In genomic region chr2:58187022-58187421, GRCh38 we compare ENCODE assay signal across 4 cellular contexts. TPM values are rescaled to one million over a fixed set of nuclear protein-coding genes. Genes with fewer than 3 reads are reported as not detected.
A peak's percentile ranks its signal among the peaks of the same experiment; 100 is the strongest.
DNase-seq lines count a peak whose midpoint lies in the region; ATAC-seq, FAIRE-seq and TF ChIP-seq lines count a peak whose summit lies in the region.
"Not testable (repeated sequence)": the region's sequence is repeated elsewhere in the genome, so short reads cannot be mapped to it uniquely, and the experiment has no call there.

No MANE protein-coding gene starts in this region.

- not testable (repeated sequence) for TF ChIP-seq CTCF in HEK293 (tag by site-specific recombination; IDR thresholded peaks at IDR 0.05); GM12878 (IDR thresholded peaks at IDR 0.05 in 2 of 3, conservative IDR thresholded peaks at IDR 0.05 in 1 of 3; ENCODE audit: control insufficient read depth in 2 of 3, extremely low read depth in 1 of 3, insufficient read depth in 1 of 3, low read depth in 3 of 3, low read length in 3 of 3); K562 (IDR thresholded peaks at IDR 0.05 in 2 of 3, conservative IDR thresholded peaks at IDR 0.05 in 1 of 3; ENCODE audit: insufficient read depth in 2 of 3, low read depth in 1 of 3, low read length in 3 of 3); H1 (IDR thresholded peaks at IDR 0.05; ENCODE audit: control extremely low read depth in 1 of 3, insufficient read depth in 1 of 3, low read depth in 1 of 3, low read length in 3 of 3)

- intact Hi-C loops in GM12878 (cut with micrococcal nuclease; ENCODE audit: unreplicated experiment); K562 (cut with micrococcal nuclease): not testable (repeated sequence)

- H4K5ac ChIP-seq in H1 (ENCODE audit: insufficient read length, low read depth, low read length): not testable (repeated sequence)

- not testable (repeated sequence) for H3K4me3 ChIP-seq in HEK293 (ENCODE audit: low read depth, low read length); GM12878; K562; H1 (ENCODE audit: extremely low read depth in 1 of 4, insufficient read depth in 2 of 4, low read depth in 3 of 4, low read length in 4 of 4)

- H3K79me2 ChIP-seq in GM12878 (ENCODE audit: control insufficient read depth, insufficient read depth, low read length); K562 (ENCODE audit: control insufficient read depth, insufficient read depth, low read length); H1 (ENCODE audit: control insufficient read depth in 1 of 2, insufficient read depth in 2 of 2, low read length in 2 of 2): not testable (repeated sequence)

- BruUV-seq in GM12878 (replicated peaks; lab: Mats Ljungman, UMichigan); K562 (replicated peaks; lab: Mats Ljungman, UMichigan): not testable (repeated sequence)

- peak; percentile 7 for FAIRE-seq in GM12878 (lab: Jason Lieb, UNC)
- not testable (repeated sequence) for FAIRE-seq in K562 (lab: Jason Lieb, UNC); H1 (lab: Jason Lieb, UNC)

- H3K23ac ChIP-seq in H1 (ENCODE audit: insufficient read length): not testable (repeated sequence)

- not testable (repeated sequence) for TF ChIP-seq RAD21 in GM12878 (IDR thresholded peaks at IDR 0.05; ENCODE audit: insufficient read depth, low read depth, low read length); K562 (CRISPR knock-in tag; conservative IDR thresholded peaks at IDR 0.05 in 1 of 2, IDR thresholded peaks at IDR 0.05 in 1 of 2); H1 (IDR thresholded peaks at IDR 0.05 in 1 of 2, conservative IDR thresholded peaks at IDR 0.05 in 1 of 2; ENCODE audit: low read depth in 2 of 2, low read length in 2 of 2)

- TF ChIP-seq EP300 in GM12878 (IDR thresholded peaks at IDR 0.05; ENCODE audit: borderline replicate concordance in 1 of 2, control insufficient read depth in 1 of 2, low read depth in 2 of 2, low read length in 2 of 2); K562 (IDR thresholded peaks at IDR 0.05; ENCODE audit: low read length); H1 (IDR thresholded peaks at IDR 0.05; ENCODE audit: borderline replicate concordance in 1 of 2, low read depth in 2 of 2, low read length in 2 of 2): not testable (repeated sequence)

- not testable (repeated sequence) for H3K79me1 ChIP-seq in H1 (ENCODE audit: low read depth, low read length)

- H3K27me3 ChIP-seq in GM12878 (replicated peaks in 1 of 2; ENCODE audit: control insufficient read depth in 2 of 2, insufficient read depth in 2 of 2, low read length in 1 of 2); K562 (ENCODE audit: control insufficient read depth in 2 of 2, insufficient read depth in 2 of 2, low read length in 2 of 2); H1 (replicated peaks in 1 of 4; ENCODE audit: control insufficient read depth in 3 of 4, extremely low read depth in 1 of 4, insufficient read depth in 3 of 4, low read length in 3 of 4): not testable (repeated sequence)

- not testable (repeated sequence) for H2AK5ac ChIP-seq in H1 (ENCODE audit: low read depth, low read length)

- not testable (repeated sequence) for H3K56ac ChIP-seq in H1 (replicated peaks; ENCODE audit: insufficient read length, low read depth, low read length)

- ATAC-seq in GM12878, K562: not testable (repeated sequence)

- H3K9me3 ChIP-seq in HEK293 (ENCODE audit: control insufficient read depth, insufficient read depth, low read depth, low read length); GM12878 (replicated peaks; ENCODE audit: control insufficient read depth, insufficient read depth, low read length); K562 (replicated peaks; ENCODE audit: control insufficient read depth, insufficient read depth, low read depth, low read length); H1 (ENCODE audit: insufficient read depth in 2 of 2, low read depth in 1 of 2, low read length in 1 of 2): not testable (repeated sequence)

- H4K8ac ChIP-seq in H1 (ENCODE audit: extremely low read depth, insufficient read depth, low read length): not testable (repeated sequence)

- not testable (repeated sequence) for H3K14ac ChIP-seq in H1 (ENCODE audit: insufficient read length)

- SMC1A ChIA-PET in GM12878 (lab: Charles Lee; ENCODE audit: uncharacterized antibody, unreplicated experiment): interaction anchor here (0.6 to 1.2 kb wide), 3 partner anchors 13 to 49 kb away, joined by 3 to 6 read pairs (median 4); no protein-coding TSS in a partner anchor

- in situ Hi-C loops in GM12878 (cut with MboI); K562 (cut with MboI): not testable (repeated sequence)

- H3K23me2 ChIP-seq in H1 (ENCODE audit: low read depth, low read length): not testable (repeated sequence)

- H3K36me3 ChIP-seq in HEK293 (ENCODE audit: control insufficient read depth in 2 of 2, insufficient read depth in 1 of 2, low read length in 2 of 2) (peaks cover 0 to 22% of the 10 kb centered on the region in 2 experiments; a peak in 2 of 3 replicates), K562 (ENCODE audit: control insufficient read depth, insufficient read depth, low read length) (peaks cover 18% of the 10 kb centered on the region; the same call in 2 of the 3 replicates), H1 (ENCODE audit: control insufficient read depth in 2 of 4, insufficient read depth in 4 of 4, low read length in 3 of 4) (peaks cover 0 to 22% (median 8%) of the 10 kb centered on the region in 4 experiments; a peak in 6 of 8 replicates)
- not testable (repeated sequence) for H3K36me3 ChIP-seq in GM12878 (ENCODE audit: control insufficient read depth in 2 of 2, insufficient read depth in 2 of 2, low read length in 1 of 2)

- H2BK120ac ChIP-seq in H1 (replicated peaks; ENCODE audit: low read depth, low read length): not testable (repeated sequence)

- H3K9ac ChIP-seq in GM12878 (ENCODE audit: control insufficient read depth, insufficient read depth, low read length); K562 (ENCODE audit: insufficient read depth in 1 of 2, low read depth in 2 of 2, low read length in 2 of 2); H1 (replicated peaks in 1 of 4; ENCODE audit: extremely low read depth in 1 of 4, low read depth in 3 of 4, low read length in 3 of 4): not testable (repeated sequence)

- H3K27ac ChIP-seq in HEK293 (ENCODE audit: extremely low read depth, low read depth, low read length); GM12878 (ENCODE audit: control insufficient read depth, insufficient read depth); K562 (ENCODE audit: extremely low read depth, low read depth, low read length); H1 (ENCODE audit: low read depth, low read length): not testable (repeated sequence)

- H3K9me1 ChIP-seq in K562 (ENCODE audit: control insufficient read depth, insufficient read depth, low read length): not testable (repeated sequence)

- not testable (repeated sequence) for H2BK5ac ChIP-seq in H1 (ENCODE audit: low read depth, low read length)

- RAD21 ChIA-PET in GM12878 (lab: Charles Lee; ENCODE audit: unreplicated experiment): not testable (repeated sequence)

- not testable (repeated sequence) for H3K4ac ChIP-seq in H1 (replicated peaks; ENCODE audit: insufficient read length, low read depth, low read length)

- not testable (repeated sequence) for H3K18ac ChIP-seq in H1 (ENCODE audit: extremely low read depth, low read length)

- not testable (repeated sequence) for DNase-seq in GM12878 (ENCODE audit: low read depth, low spot score); K562 (ENCODE audit: extremely low read depth in 1 of 4, low spot score in 3 of 4); H1 (ENCODE audit: low read depth in 1 of 2, low spot score in 2 of 2)

- H2BK20ac ChIP-seq in H1 (ENCODE audit: low read length): not testable (repeated sequence)

- H3K4me2 ChIP-seq in GM12878 (ENCODE audit: control insufficient read depth, insufficient read depth); K562 (ENCODE audit: insufficient read depth, low read length); H1 (ENCODE audit: insufficient read depth in 1 of 2, low read depth in 2 of 2, low read length in 2 of 2): not testable (repeated sequence)

- H4K91ac ChIP-seq in H1 (replicated peaks; ENCODE audit: insufficient read length, low read length): not testable (repeated sequence)

- TF ChIP-seq POLR2A in GM12878 (IDR thresholded peaks at IDR 0.05; ENCODE audit: low read depth, low read length); K562 (conservative IDR thresholded peaks at IDR 0.05); H1 (IDR thresholded peaks at IDR 0.05; ENCODE audit: control extremely low read depth in 1 of 2, low read depth in 2 of 2, low read length in 2 of 2): not testable (repeated sequence)

- not testable (repeated sequence) for H4K20me1 ChIP-seq in GM12878 (ENCODE audit: control insufficient read depth, insufficient read depth); K562 (replicated peaks; ENCODE audit: control insufficient read depth, insufficient read depth, low read length); H1 (replicated peaks in 1 of 2; ENCODE audit: control insufficient read depth in 1 of 2, insufficient read depth in 2 of 2, low read length in 2 of 2)

- not testable (repeated sequence) for H2BK12ac ChIP-seq in H1 (ENCODE audit: low read depth, low read length)

- not testable (repeated sequence) for H2BK15ac ChIP-seq in H1 (ENCODE audit: low read length)

- H2AFZ ChIP-seq in GM12878 (ENCODE audit: control insufficient read depth, low read depth, low read length); K562 (ENCODE audit: low read depth, low read length); H1 (ENCODE audit: low read length): not testable (repeated sequence)

- CTCF ChIA-PET in HEK293 (lab: Yijun Ruan, JAX); GM12878 (lab: Yijun Ruan, JAX); K562 (lab: Yijun Ruan, JAX; ENCODE audit: low intra/inter-chr PET ratio): not testable (repeated sequence)
- CTCF ChIA-PET in H1 (lab: Charles Lee; ENCODE audit: partially characterized antibody): interaction anchor here (0.9 kb wide), 1 partner anchor 427 kb away, joined by 3 read pairs; no protein-coding TSS in a partner anchor

- H3K4me1 ChIP-seq in HEK293 (ENCODE audit: control insufficient read depth, insufficient read depth, low read length); GM12878 (ENCODE audit: control insufficient read depth, insufficient read depth, low read length); K562 (replicated peaks in 1 of 2; ENCODE audit: control insufficient read depth in 2 of 2, insufficient read depth in 2 of 2, low read length in 2 of 2); H1 (replicated peaks in 1 of 4; ENCODE audit: control insufficient read depth in 3 of 4, insufficient read depth in 4 of 4, low read length in 3 of 4): not testable (repeated sequence)

- 88% methylated on average over 6 of the region's 6 CpGs for WGBS in GM12878 (ENCODE audit: insufficient coverage, insufficient replicate concordance, low lambda C conversion rate, missing lambda C conversion rate)
- WGBS in K562 (ENCODE audit: insufficient coverage, low coverage, missing lambda C conversion rate): 93% methylated on average over 5 of the region's 6 CpGs
- 92% methylated on average over 6 of the region's 6 CpGs; no CpG with 5 or more reads in 1 of the 2 experiments for WGBS in H1 (ENCODE audit: extremely low coverage in 1 of 2, insufficient coverage in 1 of 2, insufficient read length in 1 of 2, insufficient replicate concordance in 2 of 2, low coverage in 1 of 2, low lambda C conversion rate in 2 of 2, missing lambda C conversion rate in 1 of 2), 2 experiments

- POLR2A ChIA-PET in HEK293 (lab: Yijun Ruan, JAX); GM12878 (lab: Charles Lee); K562 (lab: Yijun Ruan, JAX): not testable (repeated sequence)
- POLR2A ChIA-PET in H1 (lab: Charles Lee; ENCODE audit: partially characterized antibody): interaction anchor here (1.4 kb wide), 1 partner anchor 44 kb away, joined by 3 read pairs; no protein-coding TSS in a partner anchor

RNA-seq across cellular contexts. Expression of gene FANCL, which starts 54.1 kb away (rescaled TPM):
- total RNA-seq in GM12878 (2013; cell fraction: nucleolus; rRNA removed): 140 and 175 TPM in 2 replicates
- 37.4 and 55.3 TPM in 2 replicates for total RNA-seq in GM12878 (2014; rRNA removed)
- 39.8 and 41.2 TPM in 2 replicates for total RNA-seq in GM12878 (2014; rRNA removed; fragmentation: Illumina TruSeq; extraction: Trizol)
- 30.8 and 31.5 TPM in 2 replicates for total RNA-seq in GM12878 (2021)
- polyA plus RNA-seq in GM12878 (2011; ENCODE audit: low read depth): 11.9 TPM
- polyA plus RNA-seq in GM12878 (2011; rRNA removed): 90.5 and 153 TPM in 2 replicates
- 23.6 and 23.9 TPM in 2 replicates for polyA plus RNA-seq in GM12878 (2011; cell fraction: cytosol; rRNA removed)
- 170 and 181 TPM in 2 replicates for polyA plus RNA-seq in GM12878 (2011; cell fraction: nucleus; rRNA removed)
- 20.5 and 27.9 TPM in 2 replicates for polyA plus RNA-seq in GM12878 (2012)
- 34.8 and 47.4 TPM in 2 replicates for polyA plus RNA-seq in GM12878 (2014; fragmentation: Illumina TruSeq; extraction: Trizol)
- 10 to 100 TPM; 69.1 to 74.9 TPM for polyA plus RNA-seq in GM12878 (2014; fragmentation: Nextera tagmentation; extraction: Ambion mirVana)
- polyA plus RNA-seq in GM12878 (2014; rRNA removed): 38.2 and 50.9 TPM in 2 replicates
- 10 to 100 TPM; 53.8 to 54.1 TPM for polyA plus RNA-seq in GM12878 (2016; fragmentation: Nextera tagmentation; extraction: Ambion mirVana)
- polyA minus RNA-seq in GM12878 (2011; rRNA and poly(A)+ RNA removed): 36.8 and 67.5 TPM in 2 replicates
- 23.7 and 25.3 TPM in 2 replicates for polyA minus RNA-seq in GM12878 (2011; cell fraction: cytosol; rRNA and poly(A)+ RNA removed)
- polyA minus RNA-seq in GM12878 (2011; cell fraction: nucleus; rRNA and poly(A)+ RNA removed): 65.2 and 82.7 TPM in 2 replicates
- total RNA-seq in K562 (2011; cell fraction: chromatin; rRNA removed; ENCODE audit: low replicate concordance): 63.6 and 145 TPM in 2 replicates
- 20.5 and 27.0 TPM in 2 replicates for total RNA-seq in K562 (2011; cell fraction: nucleolus; rRNA removed)
- total RNA-seq in K562 (2011; cell fraction: nucleoplasm; rRNA removed): 47.0 and 63.5 TPM in 2 replicates
- total RNA-seq in K562 (2014; rRNA removed): 29.3 and 36.7 TPM in 2 replicates
- 58.5 and 62.6 TPM in 2 replicates for total RNA-seq in K562 (2014; rRNA removed; fragmentation: Illumina TruSeq; extraction: Trizol)
- 41.5 and 43.4 TPM in 2 replicates for total RNA-seq in K562 (2015; rRNA removed; fragmentation: Illumina TruSeq; extraction: Trizol)
- 37.8 and 39.9 TPM in 2 replicates for total RNA-seq in K562 (2021)
- 76.1 and 87.1 TPM in 2 replicates for polyA plus RNA-seq in K562 (2011; rRNA removed)
- polyA plus RNA-seq in K562 (2011; cell fraction: cytosol; rRNA removed): 10.9 and 26.7 TPM in 2 replicates
- 72.7 and 134 TPM in 2 replicates for polyA plus RNA-seq in K562 (2011; cell fraction: nucleus; rRNA removed)
- 35.6 and 36.1 TPM in 2 replicates for polyA plus RNA-seq in K562 (2012)
- 43.1 and 44.3 TPM in 2 replicates for polyA plus RNA-seq in K562 (2014; fragmentation: Illumina TruSeq; extraction: Trizol)
- polyA plus RNA-seq in K562 (2014; fragmentation: Nextera tagmentation; extraction: Ambion mirVana): 100 to 1,000 TPM; 106 to 120 TPM
- polyA plus RNA-seq in K562 (2014; rRNA removed): 59.9 and 64.0 TPM in 2 replicates
- 105 TPM in 2 replicates for polyA minus RNA-seq in K562 (2011; rRNA and poly(A)+ RNA removed)
- polyA minus RNA-seq in K562 (2011; cell fraction: cytosol; rRNA and poly(A)+ RNA removed): 15.4 and 24.1 TPM in 2 replicates
- polyA minus RNA-seq in K562 (2011; cell fraction: nucleus; rRNA and poly(A)+ RNA removed): 68.9 and 125 TPM in 2 replicates
- total RNA-seq in H1 (2021; fragmentation: NEBNext Ultra II Directional; extraction: Animal tissue kit (Norgen Biotek cat#: 25700)): 53.4 and 55.9 TPM in 2 replicates
- polyA plus RNA-seq in H1 (2011; rRNA removed): 16.9 and 38.7 TPM in 2 replicates
- polyA plus RNA-seq in H1 (2011; cell fraction: cytosol; rRNA removed): 46.2 TPM
- polyA plus RNA-seq in H1 (2011; cell fraction: nucleus; rRNA removed): 23.4 TPM
- 43.1 to 81.2 TPM (median 49.5 TPM) in 4 replicates for polyA plus RNA-seq in H1 (2012, experiment 1 of 2)
- 7.4 TPM for polyA plus RNA-seq in H1 (2012, experiment 2 of 2)
- polyA plus RNA-seq in H1 (2013, experiment 1 of 2): 38.3 TPM
- polyA plus RNA-seq in H1 (2013, experiment 2 of 2): 39.2 TPM
- 49.0 and 66.1 TPM in 2 replicates for polyA minus RNA-seq in H1 (2011; rRNA and poly(A)+ RNA removed)
- polyA minus RNA-seq in H1 (2011; cell fraction: cytosol; rRNA and poly(A)+ RNA removed): 35.5 TPM
- polyA minus RNA-seq in H1 (2011; cell fraction: nucleus; rRNA and poly(A)+ RNA removed): 85.6 TPM
